8 cellular contexts compared by ENCODE assay signal in genomic region chrX:64205735-64206491, GRCh38. TPM values are rescaled to one million over a fixed set of nuclear protein-coding genes. Genes with fewer than 3 reads are reported as not detected.
DNase-seq lines count a peak whose midpoint lies in the region; ATAC-seq lines count a peak whose summit lies in the region.

No MANE protein-coding gene starts in this region.

- H3K27me3 ChIP-seq in CD8-positive, alpha-beta memory T cell (ENCODE audit: insufficient read depth, low read length, poor library complexity, severe bottlenecking), result no peaks in the 10 kb centered on the region

- POLR2A ChIA-PET in CD8-positive, alpha-beta memory T cell (lab: Charles Lee), result no interaction called here

- peak; percentile 73 to 91 (median 83) for DNase-seq in CD8-positive, alpha-beta memory T cell
- DNase-seq in NCI-H82 treated with DMSO at 0.1 percent for 48 hours (lab: John Stamatoyannopoulos, UW; ENCODE audit: unreplicated experiment), result peak; percentile 89
- peak; percentile 66 to 74 for DNase-seq in activated CD8-positive, alpha-beta memory T cell treated with anti-CD3 and anti-CD28 coated beads for 1 hour (ENCODE audit: extremely low read depth in 1 of 2, low read depth in 1 of 2)
- DNase-seq in effector CD4-positive, alpha-beta T cell, result peak; percentile 79
- DNase-seq in memory B cell (ENCODE audit: low spot score in 2 of 2), result peak; percentile 80 to 82
- peak; percentile 73 for DNase-seq in stimulated activated CD8-positive, alpha-beta memory T cell treated with anti-CD3 and anti-CD28 coated beads, Interleukin-12 subunit alpha, Interleukin-12 subunit beta, amount 100 ng/mL, for 1 hour (ENCODE audit: low read depth)

- peaks cover 7% of the 10 kb centered on the region for H3K4me1 ChIP-seq in CD8-positive, alpha-beta memory T cell (ENCODE audit: insufficient read depth, low read length)

- peak overlapping the region; percentile 90 to 98 (median 92) for H3K4me3 Mint-ChIP-seq in CD8-positive, alpha-beta memory T cell
- peak overlapping the region; percentile 96 for H3K4me3 Mint-ChIP-seq in memory B cell

- CTCF ChIA-PET in CD8-positive, alpha-beta memory T cell (lab: Charles Lee), result no interaction called here

- H3K36me3 ChIP-seq in CD8-positive, alpha-beta memory T cell (ENCODE audit: insufficient read depth, low read length), result no peaks in the 10 kb centered on the region

- peak overlapping the region; percentile 79 for H3K27ac ChIP-seq in CD8-positive, alpha-beta memory T cell (ENCODE audit: low read depth, low read length)

- H3K9me3 ChIP-seq in CD8-positive, alpha-beta memory T cell (ENCODE audit: low read length), result no peaks in the 10 kb centered on the region

- peaks cover 0 to 3% (median 0%) of the 10 kb centered on the region in 3 donors for H3K36me3 Mint-ChIP-seq in CD8-positive, alpha-beta memory T cell
- no peaks in the 10 kb centered on the region for H3K36me3 Mint-ChIP-seq in memory B cell

- peak overlapping the region; percentile 74 for H3K4me3 ChIP-seq in CD8-positive, alpha-beta memory T cell (ENCODE audit: low read length)

- H3K27me3 Mint-ChIP-seq in CD8-positive, alpha-beta memory T cell, result peaks cover 0 to 4% of the 10 kb centered on the region in 2 donors
- H3K27me3 Mint-ChIP-seq in memory B cell, result no peaks in the 10 kb centered on the region

- no peaks in the 10 kb centered on the region for H3K9me3 Mint-ChIP-seq in CD8-positive, alpha-beta memory T cell
- H3K9me3 Mint-ChIP-seq in memory B cell, result no peaks in the 10 kb centered on the region

- peaks cover 6 to 29% (median 15%) of the 10 kb centered on the region in 3 donors for H3K4me1 Mint-ChIP-seq in CD8-positive, alpha-beta memory T cell
- H3K4me1 Mint-ChIP-seq in memory B cell, result peaks cover 11% of the 10 kb centered on the region

- peak overlapping the region; percentile 89 to 98 (median 94) for H3K27ac Mint-ChIP-seq in CD8-positive, alpha-beta memory T cell
- peak overlapping the region; percentile 94 for H3K27ac Mint-ChIP-seq in memory B cell

- peak; percentile 86 for ATAC-seq in GM19452 (IDR thresholded peaks at IDR 0.05; ENCODE audit: unreplicated experiment)
- ATAC-seq in HG03575 (IDR thresholded peaks at IDR 0.05; ENCODE audit: extremely low read depth, insufficient number of reproducible peaks, low FRiP score, unreplicated experiment), result peak; percentile 87
- ATAC-seq in memory B cell (ENCODE audit: low read depth), result peak; percentile 84

RNA-seq across cellular contexts. Expression of gene AMER1, which starts 0.4 kb away (rescaled TPM):
- total RNA-seq in CD8-positive, alpha-beta memory T cell, result 1 to 10 TPM; 3.8 to 4.0 TPM
- polyA plus RNA-seq in CD8-positive, alpha-beta memory T cell, result 0.13 TPM

RNA-seq across cellular contexts. Expression of gene ASB12, which starts 24.5 kb away (rescaled TPM):
- not detected for total RNA-seq in CD8-positive, alpha-beta memory T cell
- not detected for polyA plus RNA-seq in CD8-positive, alpha-beta memory T cell

Comparison
In these comparisons a context has a peak if more than half of its experiments do, and no peak if none do; other contexts are left out.
1. Peak in every context shown above with its lines: DNase-seq, ATAC-seq, H3K4me3 ChIP-seq and H3K27ac ChIP-seq.